In genomic region chr9:114829686-114830085, GRCh38 we compare ENCODE assay signal across 31 cellular contexts. TPM values are rescaled to one million over a fixed set of nuclear protein-coding genes. Genes with fewer than 3 reads are reported as not detected.
"Had no signal": no experiment of that assay in that cellular context is flagged by ENCODE, and none has a peak within 500 bp of the region (broad histone marks: within the 10 kb centered on the region; RNA-seq: fewer than 3 reads in every experiment).

No MANE protein-coding gene starts in this region.

- FAIRE-seq: bronchial epithelial cell, TTC549 had no signal

- H3K27me3 Mint-ChIP-seq: activated naive CD8-positive, alpha-beta T cell; activated T-cell treated with anti-CD3 and anti-CD28 coated beads, Interleukin-2, amount 50 U/mL, for 24 hours had no signal

- H3K9me3 ChIP-seq: colonic mucosa had no signal

- H3K9me3 Mint-ChIP-seq: activated T-cell treated with anti-CD3 and anti-CD28 coated beads, Interleukin-2, amount 50 U/mL, for 24 hours had no signal

- H3K4me1 ChIP-seq: colonic mucosa had no signal

- ATAC-seq: activated T-cell treated with anti-CD3 and anti-CD28 coated beads, Interleukin-2, amount 50 U/mL, for 72 hours; esophagus mucosa; WTC11 had no signal

- H3K4me3 Mint-ChIP-seq: activated CD4-positive, alpha-beta memory T cell treated with anti-CD3 and anti-CD28 coated beads, Interleukin-2, amount 10 ng/mL, durations not matched to agents 7 days and 5 days; activated CD4-positive, alpha-beta T cell treated with anti-CD3 and anti-CD28 coated beads, Interleukin-2, amount 10 ng/mL, durations not matched to agents 7 days and 5 days; activated naive CD8-positive, alpha-beta T cell; activated T-cell treated with anti-CD3 and anti-CD28 coated beads, Interleukin-2, amount 50 U/mL, for 24 hours; activated T-cell treated with anti-CD3 and anti-CD28 coated beads, Interleukin-2, amount 50 U/mL, for 72 hours; dendritic cell treated with granulocyte-macrophage colony-stimulating factor and Interleukin-4, amounts not matched to agents 40 ng/mL and 50 ng/mL, for 4 days; endodermal cell; WTC11 had no signal

- H3K27ac ChIP-seq: brain microvascular endothelial cell, colonic mucosa, dorsolateral prefrontal cortex, VCaP had no signal

- H3K27me3 ChIP-seq: brain microvascular endothelial cell, colonic mucosa had no signal

- H3K36me3 ChIP-seq: brain microvascular endothelial cell, colonic mucosa had no signal

- H3K4me1 Mint-ChIP-seq: WTC11 had no signal

- H3K4me3 ChIP-seq: colonic mucosa, dorsolateral prefrontal cortex had no signal

- H3K27ac Mint-ChIP-seq: activated CD4-positive, alpha-beta memory T cell treated with anti-CD3 and anti-CD28 coated beads, Interleukin-2, amount 10 ng/mL, durations not matched to agents 7 days and 5 days; activated CD4-positive, alpha-beta T cell treated with anti-CD3 and anti-CD28 coated beads, Interleukin-2, amount 10 ng/mL, durations not matched to agents 7 days and 5 days; activated naive CD8-positive, alpha-beta T cell; activated T-cell treated with anti-CD3 and anti-CD28 coated beads, Interleukin-2, amount 50 U/mL, for 24 hours; activated T-cell treated with anti-CD3 and anti-CD28 coated beads, Interleukin-2, amount 50 U/mL, for 72 hours; dendritic cell treated with granulocyte-macrophage colony-stimulating factor and Interleukin-4, amounts not matched to agents 40 ng/mL and 50 ng/mL, for 4 days; endodermal cell; WTC11 had no signal

- DNase-seq: activated CD4-positive, alpha-beta memory T cell treated with anti-CD3 and anti-CD28 coated beads, Interleukin-2, amount 10 ng/mL, durations not matched to agents 7 days and 5 days; activated CD4-positive, alpha-beta T cell treated with anti-CD3 and anti-CD28 coated beads for 1 hour; activated CD4-positive, alpha-beta T cell treated with anti-CD3 and anti-CD28 coated beads for 4 hours; activated CD4-positive, alpha-beta T cell treated with anti-CD3 and anti-CD28 coated beads, Interleukin-2, amount 10 ng/mL, durations not matched to agents 7 days and 5 days; activated CD4-positive, alpha-beta T cell treated with anti-CD3 and anti-CD28 coated beads, Interleukin-2, amount 50 U/mL, for 4 hours; activated CD8-positive, alpha-beta memory T cell treated with anti-CD3 and anti-CD28 coated beads, Interleukin-2, amount 50 U/mL, for 48 hours; activated gamma-delta T cell treated with Interleukin-2 at 50 U/mL for 16 hours; activated naive CD4-positive, alpha-beta T cell treated with anti-CD3 and anti-CD28 coated beads, Interleukin-2, amount 50 U/mL, for 16 hours; activated naive CD4-positive, alpha-beta T cell treated with Interleukin-2 at 50 U/mL for 16 hours; activated T-cell treated with anti-CD3 and anti-CD28 coated beads for 4 hours; activated T-cell treated with anti-CD3 and anti-CD28 coated beads, Interleukin-2, amount 50 U/mL, for 24 hours; activated T-cell treated with anti-CD3 and anti-CD28 coated beads, Interleukin-2, amount 50 U/mL, for 72 hours; amygdala; aorta; brain microvascular endothelial cell; caudate nucleus; cerebellar nuclear complex; colonic mucosa; dorsolateral prefrontal cortex; effector memory CD4-positive, alpha-beta T cell; endodermal cell; foreskin melanocyte; head of caudate nucleus; T-helper 2 cell had no signal

- H3K36me3 Mint-ChIP-seq: WTC11 had no signal

RNA-seq across cellular contexts. Expression of gene TNFSF15, which starts 23.8 kb away (rescaled TPM):
- total RNA-seq: bronchial epithelial cell, endodermal cell had no signal
